26 cellular contexts compared by ENCODE assay signal in genomic region chr21:25550805-25551204, GRCh38. TPM values are rescaled to one million over a fixed set of nuclear protein-coding genes. Genes with fewer than 3 reads are reported as not detected.
DNase-seq lines count a peak whose midpoint lies in the region; ATAC-seq and TF ChIP-seq lines count a peak whose summit lies in the region.
"Had no signal": no experiment of that assay in that cellular context is flagged by ENCODE, and none has a peak within 500 bp of the region (broad histone marks: within the 10 kb centered on the region; RNA-seq: fewer than 3 reads in every experiment).

No MANE protein-coding gene starts in this region.

- no peak overlapping the region for H3K27ac ChIP-seq in CD4-positive, alpha-beta memory T cell (ENCODE audit: low read depth, low read length)
- H3K27ac ChIP-seq in upper lobe of right lung = no peak overlapping the region
- H3K27ac ChIP-seq: SJCRH30 had no signal

- H3K4me3 Mint-ChIP-seq in activated T-cell treated with anti-CD3 and anti-CD28 coated beads, Interleukin-2, amount 50 U/mL, for 4 hours = peak overlapping the region; percentile 35
- peak overlapping the region; percentile 15 for H3K4me3 Mint-ChIP-seq in activated CD4-positive, alpha-beta memory T cell treated with anti-CD3 and anti-CD28 coated beads, Interleukin-2, amount 10 ng/mL, durations not matched to agents 7 days and 5 days
- no peak overlapping the region for H3K4me3 Mint-ChIP-seq in neural crest cell
- H3K4me3 Mint-ChIP-seq in CD4-positive, alpha-beta memory T cell = no peak overlapping the region
- H3K4me3 Mint-ChIP-seq: CD8-positive, alpha-beta memory T cell had no signal

- H3K9me3 Mint-ChIP-seq in activated T-cell treated with anti-CD3 and anti-CD28 coated beads, Interleukin-2, amount 50 U/mL, for 4 hours = peaks cover 3% of the 10 kb centered on the region
- H3K9me3 Mint-ChIP-seq in activated CD4-positive, alpha-beta memory T cell treated with anti-CD3 and anti-CD28 coated beads, Interleukin-2, amount 10 ng/mL, durations not matched to agents 7 days and 5 days = peaks cover 6% of the 10 kb centered on the region
- peaks cover 4% of the 10 kb centered on the region for H3K9me3 Mint-ChIP-seq in neural crest cell
- H3K9me3 Mint-ChIP-seq in CD4-positive, alpha-beta memory T cell = peaks cover 0 to 2% (median 0%) of the 10 kb centered on the region in 8 donors
- H3K9me3 Mint-ChIP-seq: CD8-positive, alpha-beta memory T cell had no signal

- no peaks in the 10 kb centered on the region for H3K36me3 ChIP-seq in CD4-positive, alpha-beta memory T cell (ENCODE audit: insufficient read depth, low read length)
- no peaks in the 10 kb centered on the region for H3K36me3 ChIP-seq in upper lobe of right lung
- H3K36me3 ChIP-seq: SJCRH30 had no signal

- no peaks in the 10 kb centered on the region for H3K9me3 ChIP-seq in CD4-positive, alpha-beta memory T cell (ENCODE audit: control insufficient read depth in 1 of 2, low read length in 2 of 2)
- H3K9me3 ChIP-seq in upper lobe of right lung = no peaks in the 10 kb centered on the region
- H3K9me3 ChIP-seq: SJCRH30 had no signal

- peaks cover 18% of the 10 kb centered on the region for H3K4me1 Mint-ChIP-seq in activated T-cell treated with anti-CD3 and anti-CD28 coated beads, Interleukin-2, amount 50 U/mL, for 4 hours (ENCODE audit: low read depth)
- H3K4me1 Mint-ChIP-seq in activated CD4-positive, alpha-beta memory T cell treated with anti-CD3 and anti-CD28 coated beads, Interleukin-2, amount 10 ng/mL, durations not matched to agents 7 days and 5 days = peaks cover 27% of the 10 kb centered on the region
- no peaks in the 10 kb centered on the region for H3K4me1 Mint-ChIP-seq in neural crest cell
- no peaks in the 10 kb centered on the region for H3K4me1 Mint-ChIP-seq in CD4-positive, alpha-beta memory T cell
- H3K4me1 Mint-ChIP-seq: CD8-positive, alpha-beta memory T cell had no signal

- H3K4me3 ChIP-seq in GM12865 (ENCODE audit: low read depth, low read length) = peak overlapping the region; percentile 28
- H3K4me3 ChIP-seq in CD4-positive, alpha-beta memory T cell (ENCODE audit: low read length in 2 of 2) = no peak overlapping the region
- H3K4me3 ChIP-seq in upper lobe of right lung = no peak overlapping the region
- H3K4me3 ChIP-seq: SJCRH30 had no signal

- no peaks in the 10 kb centered on the region for H3K4me1 ChIP-seq in CD4-positive, alpha-beta memory T cell (ENCODE audit: insufficient read depth, low read length)
- no peaks in the 10 kb centered on the region for H3K4me1 ChIP-seq in upper lobe of right lung
- H3K4me1 ChIP-seq: SJCRH30 had no signal

- peak overlapping the region; percentile 38 for H3K27ac Mint-ChIP-seq in activated CD4-positive, alpha-beta memory T cell treated with anti-CD3 and anti-CD28 coated beads, Interleukin-2, amount 10 ng/mL, durations not matched to agents 7 days and 5 days
- peak overlapping the region; percentile 65 for H3K27ac Mint-ChIP-seq in neural crest cell (ENCODE audit: unreplicated experiment)
- no peak overlapping the region for H3K27ac Mint-ChIP-seq in CD4-positive, alpha-beta memory T cell
- H3K27ac Mint-ChIP-seq: CD8-positive, alpha-beta memory T cell had no signal

- ATAC-seq in activated T-cell treated with anti-CD3 and anti-CD28 coated beads, Interleukin-2, amount 50 U/mL, for 4 hours = no peak
- no peak for ATAC-seq in upper lobe of right lung
- ATAC-seq: PC-3 had no signal

- TF ChIP-seq CTCF in GM12865 (IDR thresholded peaks at IDR 0.05; ENCODE audit: insufficient read depth, low read depth, low read length, missing control alignments) = no peak
- TF ChIP-seq CTCF in neural crest cell (conservative IDR thresholded peaks at IDR 0.05) = no peak
- no peak for TF ChIP-seq CTCF in upper lobe of right lung (IDR thresholded peaks at IDR 0.05)

- CTCF ChIA-PET in activated CD4-positive, alpha-beta memory T cell treated with anti-CD3 and anti-CD28 coated beads, Interleukin-2, amount 10 ng/mL, durations not matched to agents 7 days and 5 days (lab: Charles Lee) = interaction anchor here (1.0 kb wide), 1 partner anchor 10 kb away, joined by 3 read pairs; no protein-coding TSS in a partner anchor
- CTCF ChIA-PET in CD4-positive, alpha-beta memory T cell (lab: Charles Lee; ENCODE audit: partially characterized antibody) = no interaction called here

- H3K27me3 Mint-ChIP-seq in activated T-cell treated with anti-CD3 and anti-CD28 coated beads, Interleukin-2, amount 50 U/mL, for 4 hours (ENCODE audit: low read depth) = no peaks in the 10 kb centered on the region
- no peaks in the 10 kb centered on the region for H3K27me3 Mint-ChIP-seq in activated CD4-positive, alpha-beta memory T cell treated with anti-CD3 and anti-CD28 coated beads, Interleukin-2, amount 10 ng/mL, durations not matched to agents 7 days and 5 days
- no peaks in the 10 kb centered on the region for H3K27me3 Mint-ChIP-seq in neural crest cell (ENCODE audit: low read depth)
- no peaks in the 10 kb centered on the region for H3K27me3 Mint-ChIP-seq in CD4-positive, alpha-beta memory T cell

- no peaks in the 10 kb centered on the region for H3K27me3 ChIP-seq in CD4-positive, alpha-beta memory T cell (ENCODE audit: insufficient read depth, low read length)
- no peaks in the 10 kb centered on the region for H3K27me3 ChIP-seq in upper lobe of right lung
- H3K27me3 ChIP-seq: SJCRH30 had no signal

- H3K36me3 Mint-ChIP-seq in activated T-cell treated with anti-CD3 and anti-CD28 coated beads, Interleukin-2, amount 50 U/mL, for 4 hours (ENCODE audit: insufficient read depth) = no peaks in the 10 kb centered on the region
- no peaks in the 10 kb centered on the region for H3K36me3 Mint-ChIP-seq in activated CD4-positive, alpha-beta memory T cell treated with anti-CD3 and anti-CD28 coated beads, Interleukin-2, amount 10 ng/mL, durations not matched to agents 7 days and 5 days (ENCODE audit: low read depth)
- H3K36me3 Mint-ChIP-seq in neural crest cell (ENCODE audit: low read depth) = no peaks in the 10 kb centered on the region
- no peaks in the 10 kb centered on the region for H3K36me3 Mint-ChIP-seq in CD4-positive, alpha-beta memory T cell
- H3K36me3 Mint-ChIP-seq: CD8-positive, alpha-beta memory T cell had no signal

- no peak for DNase-seq in activated T-cell treated with anti-CD3 and anti-CD28 coated beads, Interleukin-2, amount 50 U/mL, for 4 hours
- no peak for DNase-seq in activated T-cell treated with anti-CD3 and anti-CD28 coated beads for 4 hours
- no peak for DNase-seq in GM12865 (ENCODE audit: low read depth)
- no peak for DNase-seq in activated CD4-positive, alpha-beta memory T cell treated with anti-CD3 and anti-CD28 coated beads, Interleukin-2, amount 10 ng/mL, durations not matched to agents 7 days and 5 days
- no peak for DNase-seq in neural crest cell (ENCODE audit: low read depth, low spot score)
- DNase-seq in CD4-positive, alpha-beta memory T cell = no peak
- DNase-seq in upper lobe of right lung = no peak
- DNase-seq: C1 segment of cervical spinal cord; CD8-positive, alpha-beta memory T cell; DMS 273 treated with DMSO at 0.1 percent for 48 hours; DMS79; EL; GDM1; HCEC 1CT; KBM-7; MV-4-11; NCI-H1105; NCI-H1436 treated with DMSO at 0.1 percent for 48 hours; NCI-H1930; NCI-H2107; NCI-H446; NCI-H524 treated with DMSO at 0.1 percent for 48 hours; NCI-H774; NK-92 treated with Interleukin-12 subunit alpha and Interleukin-12 subunit beta, amount 100 ng/mL, for 24 hours; PC-3; SJCRH30 had no signal

- POLR2A ChIA-PET in activated CD4-positive, alpha-beta memory T cell treated with anti-CD3 and anti-CD28 coated beads, Interleukin-2, amount 10 ng/mL, durations not matched to agents 7 days and 5 days (lab: Charles Lee) = interaction anchor here (1.6 kb wide), 1 partner anchor 11 kb away, joined by 7 read pairs; no protein-coding TSS in a partner anchor
- POLR2A ChIA-PET in CD4-positive, alpha-beta memory T cell (lab: Charles Lee; ENCODE audit: partially characterized antibody) = no interaction called here

- intact Hi-C loops in CD4-positive, alpha-beta memory T cell (cut with micrococcal nuclease) = no loop called here
- intact Hi-C loops in upper lobe of right lung (cut with DNase I) = no loop called here

RNA-seq across cellular contexts. Expression of gene MRPL39, which starts 56.5 kb away (rescaled TPM):
- total RNA-seq in activated T-cell treated with anti-CD3 and anti-CD28 coated beads, Interleukin-2, amount 50 U/mL, for 4 hours = 10 to 100 TPM; 75.2 to 80.0 (median 75.6) TPM
- 10 to 100 TPM; 36.5 to 37.8 TPM for total RNA-seq in activated CD4-positive, alpha-beta memory T cell treated with anti-CD3 and anti-CD28 coated beads, Interleukin-2, amount 10 ng/mL, durations not matched to agents 7 days and 5 days
- total RNA-seq in neural crest cell (36.5 and 39.0 TPM in 2 replicates), upper lobe of right lung (19.9 TPM)
- 10 to 100 TPM; 19.1 to 21.2 TPM for total RNA-seq in CD4-positive, alpha-beta memory T cell
- 10 to 100 TPM; 38.5 to 53.0 TPM for polyA plus RNA-seq in CD4-positive, alpha-beta memory T cell

Comparison
In these comparisons a context has a peak if more than half of its experiments do, and no peak if none do; other contexts are left out.
1. H3K4me3 Mint-ChIP-seq: peak in activated T-cell treated with anti-CD3 and anti-CD28 coated beads, Interleukin-2, amount 50 U/mL, for 4 hours (single experiment) and activated CD4-positive, alpha-beta memory T cell treated with anti-CD3 and anti-CD28 coated beads, Interleukin-2, amount 10 ng/mL, durations not matched to agents 7 days and 5 days (single experiment); none in neural crest cell (single experiment) and CD4-positive, alpha-beta memory T cell (0 of 8).
2. H3K27ac Mint-ChIP-seq: peak in activated CD4-positive, alpha-beta memory T cell treated with anti-CD3 and anti-CD28 coated beads, Interleukin-2, amount 10 ng/mL, durations not matched to agents 7 days and 5 days (single experiment) and neural crest cell (single experiment); none in CD4-positive, alpha-beta memory T cell (0 of 7).